ENCODE assay signal across 9 cellular contexts in the genomic region with DNA sequence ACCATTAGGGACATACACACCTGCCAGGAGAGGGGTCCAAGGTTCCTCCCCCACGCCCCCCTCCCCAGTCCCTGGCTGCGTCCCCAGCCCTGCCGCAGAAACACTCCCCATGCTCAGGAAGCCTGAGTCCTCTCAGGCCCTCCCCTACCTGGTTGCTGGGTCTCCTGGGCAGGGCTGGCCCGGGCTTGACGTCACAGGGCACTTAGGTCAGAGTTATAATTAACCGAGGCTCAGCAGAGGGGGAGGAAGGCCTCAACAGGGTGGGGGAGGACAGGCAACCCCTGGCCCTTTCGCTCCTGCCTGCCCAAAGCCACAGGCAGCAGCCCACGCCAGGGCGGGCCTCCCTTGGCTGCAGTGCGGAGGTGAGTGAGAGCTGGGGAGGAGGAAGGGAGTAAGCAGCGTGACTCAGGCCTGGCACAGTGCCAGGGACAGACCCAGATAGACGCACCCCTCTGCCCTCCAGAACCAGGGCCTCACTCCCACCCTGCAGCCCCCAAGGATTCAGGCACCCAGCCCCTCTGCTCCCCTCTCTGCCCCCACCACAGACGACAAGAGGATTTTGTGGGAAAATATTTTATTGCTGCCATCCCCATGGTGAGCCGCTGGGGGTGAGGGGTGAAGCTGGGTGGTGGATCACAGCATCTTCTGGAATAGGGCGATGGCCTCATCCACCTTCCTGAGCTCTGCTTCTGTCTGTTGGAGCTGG. TPM values are rescaled to one million over a fixed set of nuclear protein-coding genes. Genes with fewer than 3 reads are reported as not detected.
DNase-seq lines count a peak whose midpoint lies in the region; ATAC-seq and TF ChIP-seq lines count a peak whose summit lies in the region.
"Had no signal": no experiment of that assay in that cellular context is flagged by ENCODE, and none has a peak within 500 bp of the region (broad histone marks: within the 10 kb centered on the region; RNA-seq: fewer than 3 reads in every experiment).

A gene with protein sequence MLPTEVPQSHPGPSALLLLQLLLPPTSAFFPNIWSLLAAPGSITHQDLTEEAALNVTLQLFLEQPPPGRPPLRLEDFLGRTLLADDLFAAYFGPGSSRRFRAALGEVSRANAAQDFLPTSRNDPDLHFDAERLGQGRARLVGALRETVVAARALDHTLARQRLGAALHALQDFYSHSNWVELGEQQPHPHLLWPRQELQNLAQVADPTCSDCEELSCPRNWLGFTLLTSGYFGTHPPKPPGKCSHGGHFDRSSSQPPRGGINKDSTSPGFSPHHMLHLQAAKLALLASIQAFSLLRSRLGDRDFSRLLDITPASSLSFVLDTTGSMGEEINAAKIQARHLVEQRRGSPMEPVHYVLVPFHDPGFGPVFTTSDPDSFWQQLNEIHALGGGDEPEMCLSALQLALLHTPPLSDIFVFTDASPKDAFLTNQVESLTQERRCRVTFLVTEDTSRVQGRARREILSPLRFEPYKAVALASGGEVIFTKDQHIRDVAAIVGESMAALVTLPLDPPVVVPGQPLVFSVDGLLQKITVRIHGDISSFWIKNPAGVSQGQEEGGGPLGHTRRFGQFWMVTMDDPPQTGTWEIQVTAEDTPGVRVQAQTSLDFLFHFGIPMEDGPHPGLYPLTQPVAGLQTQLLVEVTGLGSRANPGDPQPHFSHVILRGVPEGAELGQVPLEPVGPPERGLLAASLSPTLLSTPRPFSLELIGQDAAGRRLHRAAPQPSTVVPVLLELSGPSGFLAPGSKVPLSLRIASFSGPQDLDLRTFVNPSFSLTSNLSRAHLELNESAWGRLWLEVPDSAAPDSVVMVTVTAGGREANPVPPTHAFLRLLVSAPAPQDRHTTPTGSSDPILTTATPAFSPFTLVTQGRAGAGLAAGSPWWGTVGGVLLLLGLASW (minus strand): TSS at position 368 of the 706 bp plus-strand sequence. CDS start 549 bp downstream, outside the sequence.

- CTCF ChIA-PET in activated CD4-positive, alpha-beta T cell treated with anti-CD3 and anti-CD28 coated beads for 36 hours (lab: Charles Lee): interaction anchor here (0.7 to 1.2 kb wide), 6 partner anchors 14 to 198 kb away, joined by 3 to 4 read pairs (median 3); no protein-coding TSS in a partner anchor

- no peaks in the 10 kb centered on the region for H3K27me3 ChIP-seq in lower lobe of right lung (ENCODE audit: low read depth)

- no peak for TF ChIP-seq CTCF in GM10266 (IDR thresholded peaks at IDR 0.05; ENCODE audit: control insufficient read depth, insufficient read depth, low read depth, missing control alignments)
- TF ChIP-seq CTCF in choroid plexus epithelial cell (conservative IDR thresholded peaks at IDR 0.05; ENCODE audit: low read depth, low read length): no peak
- no peak for TF ChIP-seq CTCF in lower lobe of right lung (IDR thresholded peaks at IDR 0.05)

- intact Hi-C loops in activated CD4-positive, alpha-beta T cell treated with anti-CD3 and anti-CD28 coated beads for 36 hours (cut with DNase I, micrococcal nuclease): no loop called here
- intact Hi-C loops in lower lobe of right lung (cut with DNase I): no loop called here

- H3K9me3 ChIP-seq in lower lobe of right lung: no peaks in the 10 kb centered on the region

- H3K36me3 Mint-ChIP-seq in activated CD4-positive, alpha-beta T cell treated with anti-CD3 and anti-CD28 coated beads for 36 hours (ENCODE audit: low read depth): peaks cover 33% of the 10 kb centered on the region

- H3K36me3 ChIP-seq in lower lobe of right lung: peaks cover 40% of the 10 kb centered on the region

- POLR2A ChIA-PET in activated CD4-positive, alpha-beta T cell treated with anti-CD3 and anti-CD28 coated beads for 36 hours (lab: Charles Lee): no interaction called here

- ATAC-seq in HG02885 (IDR thresholded peaks at IDR 0.05; ENCODE audit: poor library complexity, unreplicated experiment) (peak; percentile 81), lower lobe of right lung (peak; percentile 87 to 91)
- ATAC-seq in activated CD4-positive, alpha-beta T cell treated with anti-CD3 and anti-CD28 coated beads for 36 hours: peak; percentile 93

- peaks cover 36% of the 10 kb centered on the region for H3K4me1 Mint-ChIP-seq in activated CD4-positive, alpha-beta T cell treated with anti-CD3 and anti-CD28 coated beads for 36 hours
- H3K4me1 Mint-ChIP-seq: brain had no signal

- peak within 1 kb of the TSS; percentile 50 for H3K27ac ChIP-seq in lower lobe of right lung

- no peak within 1 kb of the TSS for H3K4me3 Mint-ChIP-seq in activated CD4-positive, alpha-beta T cell treated with anti-CD3 and anti-CD28 coated beads for 36 hours
- H3K4me3 Mint-ChIP-seq: brain had no signal

- H3K4me3 ChIP-seq in choroid plexus epithelial cell (ENCODE audit: low read depth, low read length) (no peak within 1 kb of the TSS), lower lobe of right lung (peak within 1 kb of the TSS; percentile 33)

- no peaks in the 10 kb centered on the region for H3K9me3 Mint-ChIP-seq in activated CD4-positive, alpha-beta T cell treated with anti-CD3 and anti-CD28 coated beads for 36 hours (ENCODE audit: low read depth)
- H3K9me3 Mint-ChIP-seq: brain had no signal

- H3K27ac Mint-ChIP-seq in activated CD4-positive, alpha-beta T cell treated with anti-CD3 and anti-CD28 coated beads for 36 hours: peak within 1 kb of the TSS; percentile 47

- DNase-seq in GM10266 (ENCODE audit: extremely low spot score): peak; percentile 96
- DNase-seq in NCI-H2196 treated with DMSO at 0.1 percent for 48 hours (lab: John Stamatoyannopoulos, UW; ENCODE audit: unreplicated experiment): peak; percentile 70
- DNase-seq in activated CD4-positive, alpha-beta T cell treated with anti-CD3 and anti-CD28 coated beads for 36 hours: peak; percentile 90
- DNase-seq in choroid plexus epithelial cell (ENCODE audit: low read depth): peak; percentile 73
- peak; percentile 83 for DNase-seq in lower lobe of right lung
- peak; percentile 36 for DNase-seq in stimulated activated CD8-positive, alpha-beta memory T cell treated with anti-CD3 and anti-CD28 coated beads, Interleukin-15, amount 100 ng/mL, for 1 hour (ENCODE audit: low read depth)
- DNase-seq in islet precursor cell: no peak

- peaks cover 13% of the 10 kb centered on the region for H3K4me1 ChIP-seq in lower lobe of right lung

- H3K27me3 Mint-ChIP-seq in activated CD4-positive, alpha-beta T cell treated with anti-CD3 and anti-CD28 coated beads for 36 hours: no peaks in the 10 kb centered on the region
- H3K27me3 Mint-ChIP-seq: brain had no signal

RNA-seq across cellular contexts. Expression of the gene that starts here (rescaled TPM):
- total RNA-seq in activated CD4-positive, alpha-beta T cell treated with anti-CD3 and anti-CD28 coated beads for 36 hours: 1 to 10 TPM; 1.4 to 1.5 TPM
- 4.2 TPM for total RNA-seq in lower lobe of right lung
